ENCODE assay signal across 10 cellular contexts in the genomic region with DNA sequence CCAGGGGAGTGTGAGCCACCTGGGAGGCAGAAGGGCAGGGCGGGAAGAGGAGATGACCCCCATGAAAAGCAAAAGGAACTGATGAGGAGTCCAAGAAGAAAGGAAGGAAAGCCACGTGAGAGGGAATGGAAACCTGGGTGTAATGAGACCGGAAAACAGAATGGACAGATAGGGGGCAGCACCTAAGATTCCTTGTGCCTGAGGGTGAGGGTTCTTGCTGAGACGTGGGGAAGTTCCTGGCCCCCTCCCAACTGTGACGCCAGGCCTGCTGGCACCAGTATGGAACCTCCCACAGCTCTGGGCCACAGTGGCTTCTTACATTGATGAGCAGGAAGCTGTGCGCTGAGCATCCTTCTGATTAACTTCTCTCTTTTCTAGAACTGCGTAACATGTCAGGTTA.
A peak's percentile ranks its signal among the peaks of the same experiment; 100 is the strongest.
DNase-seq lines count a peak whose midpoint lies in the region; ATAC-seq and TF ChIP-seq lines count a peak whose summit lies in the region.
"Had no signal": no experiment of that assay in that cellular context is flagged by ENCODE, and none has a peak within 500 bp of the region (broad histone marks: within the 10 kb centered on the region; RNA-seq: fewer than 3 reads in every experiment).

No MANE protein-coding gene starts in this region.

- peaks cover 21% of the 10 kb centered on the region for H3K36me3 Mint-ChIP-seq in nephron progenitor cell (ENCODE audit: low read depth)
- H3K36me3 Mint-ChIP-seq: natural killer cell had no signal

- H3K27ac ChIP-seq in coronary artery: no peak overlapping the region

- H3K9me3 Mint-ChIP-seq in nephron progenitor cell: no peaks in the 10 kb centered on the region
- H3K9me3 Mint-ChIP-seq: natural killer cell had no signal

- H3K4me3 ChIP-seq in LNCaP clone FGC (ENCODE audit: low read depth, low read length) (no peak overlapping the region), coronary artery (no peak overlapping the region)

- H3K4me1 Mint-ChIP-seq in nephron progenitor cell: peaks cover 2% of the 10 kb centered on the region
- H3K4me1 Mint-ChIP-seq: natural killer cell had no signal

- H3K27me3 Mint-ChIP-seq in nephron progenitor cell (ENCODE audit: low read depth, poor library complexity): peaks cover 5% of the 10 kb centered on the region

- DNase-seq in CD1c-positive myeloid dendritic cell (ENCODE audit: extremely low spot score): peak; percentile 88
- peak; percentile 15 for DNase-seq in LNCaP clone FGC (ENCODE audit: low read depth)
- DNase-seq in coronary artery (ENCODE audit: low spot score): peak; percentile 47
- DNase-seq in midbrain (lab: John Stamatoyannopoulos, UW): peak; percentile 61
- no peak for DNase-seq in nephron progenitor cell
- DNase-seq: activated T-cell treated with anti-CD3 and anti-CD28 coated beads for 4 hours, natural killer cell had no signal

- H3K4me3 Mint-ChIP-seq in nephron progenitor cell: no peak overlapping the region
- H3K4me3 Mint-ChIP-seq: natural killer cell had no signal

- TF ChIP-seq CTCF in LNCaP clone FGC (IDR thresholded peaks at IDR 0.05; ENCODE audit: control insufficient read depth, extremely low read depth, insufficient read depth) (peak; percentile 12; the same call in 1 of the 2 replicates), coronary artery (IDR thresholded peaks at IDR 0.05) (no peak), nephron progenitor cell (IDR thresholded peaks at IDR 0.05) (no peak)

- ATAC-seq in HG03521 (IDR thresholded peaks at IDR 0.05; ENCODE audit: unreplicated experiment): no peak
- ATAC-seq in HG02763 (IDR thresholded peaks at IDR 0.05; ENCODE audit: unreplicated experiment): no peak
- no peak for ATAC-seq in GM21515 (IDR thresholded peaks at IDR 0.05; ENCODE audit: unreplicated experiment)
- ATAC-seq: natural killer cell had no signal

- no peak overlapping the region for H3K27ac Mint-ChIP-seq in nephron progenitor cell
- H3K27ac Mint-ChIP-seq: natural killer cell had no signal
